ENCODE assay signal across 8 cellular contexts in the genomic region with DNA sequence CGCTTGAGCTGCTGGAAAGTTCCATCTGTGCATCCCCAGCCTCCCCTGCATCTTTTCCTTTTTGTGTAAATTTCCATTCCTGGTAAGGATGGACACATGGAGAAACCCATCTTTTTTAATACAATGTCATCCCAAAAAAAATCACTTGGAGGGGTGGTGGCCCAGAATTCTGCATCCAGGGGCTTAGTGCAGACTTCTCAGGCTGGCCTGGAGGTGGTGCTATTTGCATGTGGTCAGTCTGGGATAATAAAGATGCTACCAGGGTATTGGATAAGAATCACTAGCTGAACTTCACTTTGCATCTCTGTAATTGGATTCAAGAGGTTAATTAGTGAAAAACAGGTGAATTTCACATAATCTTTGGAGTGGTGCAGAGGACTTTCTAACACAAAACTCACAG. TPM values are rescaled to one million over a fixed set of nuclear protein-coding genes. Genes with fewer than 3 reads are reported as not detected.
A peak's percentile ranks its signal among the peaks of the same experiment; 100 is the strongest.
DNase-seq lines count a peak whose midpoint lies in the region; ATAC-seq, FAIRE-seq and TF ChIP-seq lines count a peak whose summit lies in the region.

No MANE protein-coding gene starts in this region.

- TF ChIP-seq CTCF in glutamatergic neuron (IDR thresholded peaks at IDR 0.05; ENCODE audit: partially characterized antibody, unreplicated experiment), result peak; percentile 48

- POLR2A ChIA-PET in activated CD4-positive, alpha-beta memory T cell treated with anti-CD3 and anti-CD28 coated beads, Interleukin-2, amount 10 ng/mL, durations not matched to agents 7 days and 5 days (lab: Charles Lee), result interaction anchor here (0.6 to 4.1 kb wide), 13 partner anchors 8 to 136 kb away, joined by 3 to 27 read pairs (median 6); partner anchors contain the start of genes SEC11A and WDR73

- no peak for ATAC-seq in HG02610 (IDR thresholded peaks at IDR 0.05; ENCODE audit: unreplicated experiment)

- no peaks in the 10 kb centered on the region for H3K9me3 Mint-ChIP-seq in activated CD4-positive, alpha-beta memory T cell treated with anti-CD3 and anti-CD28 coated beads, Interleukin-2, amount 10 ng/mL, durations not matched to agents 7 days and 5 days
- peaks cover 3% of the 10 kb centered on the region for H3K9me3 Mint-ChIP-seq in glutamatergic neuron (ENCODE audit: unreplicated experiment)

- DNase-seq in EH (ENCODE audit: low read depth) (peak; percentile 66), NCI-H1694 treated with DMSO at 0.1 percent for 48 hours (lab: John Stamatoyannopoulos, UW) (peak; percentile 30), glutamatergic neuron (peak; percentile 68), GM19240 (ENCODE audit: insufficient read length, low spot score) (no peak)
- peak; percentile 43 for DNase-seq in activated CD4-positive, alpha-beta memory T cell treated with anti-CD3 and anti-CD28 coated beads, Interleukin-2, amount 10 ng/mL, durations not matched to agents 7 days and 5 days

- CTCF ChIA-PET in activated CD4-positive, alpha-beta memory T cell treated with anti-CD3 and anti-CD28 coated beads, Interleukin-2, amount 10 ng/mL, durations not matched to agents 7 days and 5 days (lab: Charles Lee), result interaction anchor here (0.7 to 3.5 kb wide), 20 partner anchors 11 to 382 kb away, joined by 3 to 22 read pairs (median 6); partner anchors contain the start of genes NMB, PDE8A, SEC11A and WDR73

- H3K4me3 ChIP-seq in skin epidermis, result no peak overlapping the region

- peak overlapping the region; percentile 82 for H3K27ac Mint-ChIP-seq in activated CD4-positive, alpha-beta memory T cell treated with anti-CD3 and anti-CD28 coated beads, Interleukin-2, amount 10 ng/mL, durations not matched to agents 7 days and 5 days
- no peak overlapping the region for H3K27ac Mint-ChIP-seq in glutamatergic neuron (ENCODE audit: unreplicated experiment)

- FAIRE-seq in A204.1 (lab: Jason Lieb, UNC), result peak; percentile 21

- peak overlapping the region in 12 of 21 experiments; percentile 22 to 88 (median 76) for H3K27ac ChIP-seq in skin epidermis

- H3K27me3 Mint-ChIP-seq in activated CD4-positive, alpha-beta memory T cell treated with anti-CD3 and anti-CD28 coated beads, Interleukin-2, amount 10 ng/mL, durations not matched to agents 7 days and 5 days, result peaks cover 2% of the 10 kb centered on the region
- H3K27me3 Mint-ChIP-seq in glutamatergic neuron (ENCODE audit: unreplicated experiment), result peaks cover 8% of the 10 kb centered on the region

- peaks cover 5% of the 10 kb centered on the region for H3K36me3 Mint-ChIP-seq in activated CD4-positive, alpha-beta memory T cell treated with anti-CD3 and anti-CD28 coated beads, Interleukin-2, amount 10 ng/mL, durations not matched to agents 7 days and 5 days (ENCODE audit: low read depth)
- no peaks in the 10 kb centered on the region for H3K36me3 Mint-ChIP-seq in glutamatergic neuron (ENCODE audit: unreplicated experiment)

- H3K4me3 Mint-ChIP-seq in activated CD4-positive, alpha-beta memory T cell treated with anti-CD3 and anti-CD28 coated beads, Interleukin-2, amount 10 ng/mL, durations not matched to agents 7 days and 5 days, result peak overlapping the region; percentile 31
- no peak overlapping the region for H3K4me3 Mint-ChIP-seq in glutamatergic neuron (ENCODE audit: unreplicated experiment)

- peaks cover 56% of the 10 kb centered on the region for H3K4me1 Mint-ChIP-seq in activated CD4-positive, alpha-beta memory T cell treated with anti-CD3 and anti-CD28 coated beads, Interleukin-2, amount 10 ng/mL, durations not matched to agents 7 days and 5 days
- H3K4me1 Mint-ChIP-seq in glutamatergic neuron (ENCODE audit: low read depth, unreplicated experiment), result peaks cover 11% of the 10 kb centered on the region

RNA-seq across cellular contexts. Expression of gene ZSCAN2, which starts 1.8 kb away (rescaled TPM):
- total RNA-seq in activated CD4-positive, alpha-beta memory T cell treated with anti-CD3 and anti-CD28 coated beads, Interleukin-2, amount 10 ng/mL, durations not matched to agents 7 days and 5 days, result 10 to 100 TPM; 10.8 to 10.9 TPM
- total RNA-seq in glutamatergic neuron (ENCODE audit: unreplicated experiment), result 40.0 TPM

RNA-seq across cellular contexts. Expression of gene WDR73, which starts 55.1 kb away (rescaled TPM):
- 10 to 100 TPM; 17.6 to 17.9 TPM for total RNA-seq in activated CD4-positive, alpha-beta memory T cell treated with anti-CD3 and anti-CD28 coated beads, Interleukin-2, amount 10 ng/mL, durations not matched to agents 7 days and 5 days
- 19.5 TPM for total RNA-seq in glutamatergic neuron (ENCODE audit: unreplicated experiment)

RNA-seq across cellular contexts. Expression of gene NMB, which starts 59.0 kb away (rescaled TPM):
- 1 to 10 TPM; 4.0 to 4.1 TPM for total RNA-seq in activated CD4-positive, alpha-beta memory T cell treated with anti-CD3 and anti-CD28 coated beads, Interleukin-2, amount 10 ng/mL, durations not matched to agents 7 days and 5 days
- 6.9 TPM for total RNA-seq in glutamatergic neuron (ENCODE audit: unreplicated experiment)
